ENCODE assay signal across 8 cellular contexts in genomic region chr1:56578664-56578962, GRCh38. TPM values are rescaled to one million over a fixed set of nuclear protein-coding genes. Genes with fewer than 3 reads are reported as not detected.
DNase-seq lines count a peak whose midpoint lies in the region; ATAC-seq and TF ChIP-seq lines count a peak whose summit lies in the region.

No MANE protein-coding gene starts in this region.

- no peaks in the 10 kb centered on the region for H3K9me3 ChIP-seq in suprapubic skin

- CTCF ChIA-PET in AG04449 (lab: Yijun Ruan, JAX) = interaction anchor here (1.1 to 8.2 kb wide), 9 partner anchors 12 to 1207 kb away, joined by 3 to 55 read pairs (median 5); no protein-coding TSS in a partner anchor

- ATAC-seq in GM21825 (IDR thresholded peaks at IDR 0.05; ENCODE audit: unreplicated experiment) = no peak

- H3K27ac ChIP-seq in angular gyrus (ENCODE audit: low read depth, low read length) (peak overlapping the region; percentile 91), suprapubic skin (peak overlapping the region; percentile 96)

- DNase-seq in AG04449 (ENCODE audit: low read depth, low spot score) (no peak), HFF-Myc (ENCODE audit: extremely low read depth, low read depth) (no peak), kidney tubule cell (ENCODE audit: low spot score) (peak; percentile 52), suprapubic skin (ENCODE audit: low spot score in 2 of 2) (no peak), DMS114 treated with DMSO at 0.1 percent for 48 hours (lab: John Stamatoyannopoulos, UW; ENCODE audit: unreplicated experiment) (no peak)
- DNase-seq in activated CD4-positive, alpha-beta T cell treated with anti-CD3 and anti-CD28 coated beads for 1 hour = no peak

- H3K4me3 ChIP-seq in AG04449 (ENCODE audit: low read depth, low read length) = peak overlapping the region; percentile 89
- peak overlapping the region; percentile 79 for H3K4me3 ChIP-seq in HFF-Myc (replicated peaks; ENCODE audit: low read depth, low read length)
- H3K4me3 ChIP-seq in suprapubic skin = peak overlapping the region; percentile 97

- no CpG with 5 or more reads among the region's 33 CpGs for WGBS in suprapubic skin

- no peak for TF ChIP-seq POLR2A in suprapubic skin (IDR thresholded peaks at IDR 0.05)

- no peak for TF ChIP-seq EP300 in suprapubic skin (IDR thresholded peaks at IDR 0.05)

- H3K27me3 ChIP-seq in suprapubic skin = no peaks in the 10 kb centered on the region

- TF ChIP-seq CTCF in AG04449 (IDR thresholded peaks at IDR 0.05; ENCODE audit: insufficient read depth, low read length, missing control alignments) = no peak
- TF ChIP-seq CTCF in HFF-Myc (IDR thresholded peaks at IDR 0.05; ENCODE audit: low read depth, low read length, missing control alignments) = no peak
- TF ChIP-seq CTCF in suprapubic skin (IDR thresholded peaks at IDR 0.05) = no peak

- POLR2A ChIA-PET in AG04449 (lab: Yijun Ruan, JAX) = interaction anchor here (1.0 to 2.0 kb wide), 8 partner anchors 101 to 1199 kb away, joined by 3 to 5 read pairs (median 4); no protein-coding TSS in a partner anchor

- no peaks in the 10 kb centered on the region for H3K36me3 ChIP-seq in suprapubic skin

- peaks cover 22% of the 10 kb centered on the region for H3K4me1 ChIP-seq in suprapubic skin

RNA-seq across cellular contexts. Expression of gene PLPP3, which starts 0.8 kb away (rescaled TPM):
- 10 to 100 TPM; 29.0 to 80.0 (median 39.4) TPM for total RNA-seq in suprapubic skin
